1 cellular context compared by ENCODE assay signal in genomic region chr1:86913896-86914634, GRCh38.
TF ChIP-seq lines count a peak whose summit lies in the region.

Gene SELENOF, minus strand, starts transcription at chr1:86914126. Its CDS starts 15 bp downstream, at chr1:86914111.

TF ChIP-seq in A549, 52 proteins besides CTCF, POLR2A, EP300 and RAD21 (continued from another document):
- TF ChIP-seq, protein P1, sequence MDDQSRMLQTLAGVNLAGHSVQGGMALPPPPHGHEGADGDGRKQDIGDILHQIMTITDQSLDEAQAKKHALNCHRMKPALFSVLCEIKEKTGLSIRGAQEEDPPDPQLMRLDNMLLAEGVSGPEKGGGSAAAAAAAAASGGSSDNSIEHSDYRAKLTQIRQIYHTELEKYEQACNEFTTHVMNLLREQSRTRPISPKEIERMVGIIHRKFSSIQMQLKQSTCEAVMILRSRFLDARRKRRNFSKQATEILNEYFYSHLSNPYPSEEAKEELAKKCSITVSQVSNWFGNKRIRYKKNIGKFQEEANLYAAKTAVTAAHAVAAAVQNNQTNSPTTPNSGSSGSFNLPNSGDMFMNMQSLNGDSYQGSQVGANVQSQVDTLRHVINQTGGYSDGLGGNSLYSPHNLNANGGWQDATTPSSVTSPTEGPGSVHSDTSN (IDR thresholded peaks at IDR 0.05): no peak
- TF ChIP-seq HOXA7 (CRISPR knock-in tag; IDR thresholded peaks at IDR 0.05): no peak
